Comparison of ENCODE assay signal across 1 cellular context in genomic region chr19:30669329-30670010, GRCh38.
TF ChIP-seq lines count a peak whose summit lies in the region.

No MANE protein-coding gene starts in this region.

TF ChIP-seq in SK-N-SH, 30 proteins besides CTCF, POLR2A, EP300 and RAD21 (continued from another document):
- TF ChIP-seq REST (IDR thresholded peaks at IDR 0.05; ENCODE audit: low read depth, low read length) (no peak), RCOR1 (IDR thresholded peaks at IDR 0.05; ENCODE audit: low read length) (no peak), SMC3 (IDR thresholded peaks at IDR 0.05; ENCODE audit: low read depth, low read length) (peak; percentile 55), NFIC (IDR thresholded peaks at IDR 0.05; ENCODE audit: borderline replicate concordance) (no peak), GABPA (IDR thresholded peaks at IDR 0.05; ENCODE audit: low read depth) (no peak)
